In genomic region chr17:82528484-82529265, GRCh38 we compare ENCODE assay signal across 8 cellular contexts.
A peak's percentile ranks its signal among the peaks of the same experiment; 100 is the strongest.
DNase-seq lines count a peak whose midpoint lies in the region; ATAC-seq and TF ChIP-seq lines count a peak whose summit lies in the region.

No MANE protein-coding gene starts in this region.

- no peaks in the 10 kb centered on the region for H3K27me3 Mint-ChIP-seq in stimulated activated memory B cell treated with anti-CD40 and anti-IgM and Interleukin-4, amounts not matched to agents 10 μg/mL and 1 μg/mL and 100 μg/mL, for 72 hours

- in situ Hi-C loops in astrocyte of the cerebellum (cut with HindIII; ENCODE audit: low sequenced_read_pairs) (no loop called here), KBM-7 (cut with MboI; ENCODE audit: low pct_unique_long_range_greater_than_20kb, low sequenced_read_pairs) (no loop called here)

- H3K9me3 Mint-ChIP-seq in stimulated activated memory B cell treated with anti-CD40 and anti-IgM and Interleukin-4, amounts not matched to agents 10 μg/mL and 1 μg/mL and 100 μg/mL, for 72 hours = no peaks in the 10 kb centered on the region

- H3K4me3 ChIP-seq in astrocyte of the cerebellum (ENCODE audit: low read depth, low read length) = no peak overlapping the region

- no peak for ATAC-seq in stimulated activated memory B cell treated with anti-CD40 and anti-IgM and Interleukin-4, amounts not matched to agents 10 μg/mL and 1 μg/mL and 100 μg/mL, for 72 hours
- ATAC-seq in GM18519 (IDR thresholded peaks at IDR 0.05; ENCODE audit: low FRiP score, unreplicated experiment) = no peak

- peak overlapping the region; percentile 57 for H3K27ac Mint-ChIP-seq in stimulated activated memory B cell treated with anti-CD40 and anti-IgM and Interleukin-4, amounts not matched to agents 10 μg/mL and 1 μg/mL and 100 μg/mL, for 72 hours

- H3K4me1 Mint-ChIP-seq in stimulated activated memory B cell treated with anti-CD40 and anti-IgM and Interleukin-4, amounts not matched to agents 10 μg/mL and 1 μg/mL and 100 μg/mL, for 72 hours = peaks cover 63% of the 10 kb centered on the region

- H3K4me3 Mint-ChIP-seq in stimulated activated memory B cell treated with anti-CD40 and anti-IgM and Interleukin-4, amounts not matched to agents 10 μg/mL and 1 μg/mL and 100 μg/mL, for 72 hours = no peak overlapping the region

- peaks cover 6% of the 10 kb centered on the region for H3K36me3 Mint-ChIP-seq in stimulated activated memory B cell treated with anti-CD40 and anti-IgM and Interleukin-4, amounts not matched to agents 10 μg/mL and 1 μg/mL and 100 μg/mL, for 72 hours

- peak; percentile 34 for TF ChIP-seq CTCF in astrocyte of the cerebellum (IDR thresholded peaks at IDR 0.05; ENCODE audit: low read depth, low read length, missing control alignments)

- peak; percentile 66 for DNase-seq in EH (ENCODE audit: low read depth)
- DNase-seq in NCI-H1694 treated with DMSO at 0.1 percent for 48 hours (lab: John Stamatoyannopoulos, UW) = peak; percentile 32
- no peak for DNase-seq in astrocyte of the cerebellum (ENCODE audit: low read depth)
- DNase-seq in hypothalamus (lab: John Stamatoyannopoulos, UW) = peak in 40 of 51 donors; percentile 8 to 78 (median 44)
- DNase-seq in stimulated activated naive CD4-positive, alpha-beta T cell treated with Interleukin-2 at 50 U/mL for 16 hours (lab: John Stamatoyannopoulos, UW) = no peak
- no peak for DNase-seq in KBM-7

Comparison
In these comparisons a context has a peak if more than half of its experiments do, and no peak if none do; other contexts are left out.
1. DNase-seq: peak in EH (single experiment), NCI-H1694 treated with DMSO at 0.1 percent for 48 hours (single experiment) and hypothalamus (40 of 51); none in astrocyte of the cerebellum (single experiment), stimulated activated naive CD4-positive, alpha-beta T cell treated with Interleukin-2 at 50 U/mL for 16 hours (single experiment) and KBM-7 (single experiment).